13 cellular contexts compared by ENCODE assay signal in genomic region chr2:128092656-128093055, GRCh38. TPM values are rescaled to one million over a fixed set of nuclear protein-coding genes. Genes with fewer than 3 reads are reported as not detected.
DNase-seq lines count a peak whose midpoint lies in the region; ATAC-seq and TF ChIP-seq lines count a peak whose summit lies in the region.
"Had no signal": no experiment of that assay in that cellular context is flagged by ENCODE, and none has a peak within 500 bp of the region (broad histone marks: within the 10 kb centered on the region; RNA-seq: fewer than 3 reads in every experiment).

No MANE protein-coding gene starts in this region.

- H3K27ac Mint-ChIP-seq in activated CD8-positive, alpha-beta memory T cell treated with anti-CD3 and anti-CD28 coated beads, Interleukin-2, amount 10 ng/mL, durations not matched to agents 7 days and 5 days, result peak overlapping the region; percentile 42
- peak overlapping the region in 1 of 2 donors; percentile 25 for H3K27ac Mint-ChIP-seq in effector memory CD8-positive, alpha-beta T cell
- H3K27ac Mint-ChIP-seq in osteocyte (ENCODE audit: unreplicated experiment), result no peak overlapping the region

- H3K4me1 Mint-ChIP-seq in activated CD8-positive, alpha-beta memory T cell treated with anti-CD3 and anti-CD28 coated beads, Interleukin-2, amount 10 ng/mL, durations not matched to agents 7 days and 5 days, result peaks cover 49% of the 10 kb centered on the region
- H3K4me1 Mint-ChIP-seq in effector memory CD8-positive, alpha-beta T cell (ENCODE audit: low read depth in 2 of 2), result peaks cover 21 to 40% of the 10 kb centered on the region in 2 donors
- H3K4me1 Mint-ChIP-seq in osteocyte (ENCODE audit: unreplicated experiment), result peaks cover 28% of the 10 kb centered on the region

- H3K4me3 Mint-ChIP-seq in activated CD8-positive, alpha-beta memory T cell treated with anti-CD3 and anti-CD28 coated beads, Interleukin-2, amount 10 ng/mL, durations not matched to agents 7 days and 5 days, result peak overlapping the region; percentile 85
- H3K4me3 Mint-ChIP-seq in effector memory CD8-positive, alpha-beta T cell, result peak overlapping the region; percentile 95
- H3K4me3 Mint-ChIP-seq in osteocyte (ENCODE audit: unreplicated experiment), result peak overlapping the region; percentile 47

- H3K36me3 Mint-ChIP-seq in activated CD8-positive, alpha-beta memory T cell treated with anti-CD3 and anti-CD28 coated beads, Interleukin-2, amount 10 ng/mL, durations not matched to agents 7 days and 5 days, result peaks cover 11% of the 10 kb centered on the region
- H3K36me3 Mint-ChIP-seq in effector memory CD8-positive, alpha-beta T cell (ENCODE audit: insufficient read depth), result peaks cover 15% of the 10 kb centered on the region
- no peaks in the 10 kb centered on the region for H3K36me3 Mint-ChIP-seq in osteocyte (ENCODE audit: unreplicated experiment)

- H3K9me3 Mint-ChIP-seq in activated CD8-positive, alpha-beta memory T cell treated with anti-CD3 and anti-CD28 coated beads, Interleukin-2, amount 10 ng/mL, durations not matched to agents 7 days and 5 days (ENCODE audit: low read depth), result no peaks in the 10 kb centered on the region
- H3K9me3 Mint-ChIP-seq in effector memory CD8-positive, alpha-beta T cell, result no peaks in the 10 kb centered on the region
- H3K9me3 Mint-ChIP-seq in osteocyte (ENCODE audit: unreplicated experiment), result no peaks in the 10 kb centered on the region

- no peak for TF ChIP-seq CTCF in osteocyte (IDR thresholded peaks at IDR 0.05)

- CTCF ChIA-PET in activated CD8-positive, alpha-beta memory T cell treated with anti-CD3 and anti-CD28 coated beads, Interleukin-2, amount 10 ng/mL, durations not matched to agents 7 days and 5 days (lab: Charles Lee), result interaction anchor here (1.3 kb wide), 1 partner anchor 13 kb away, joined by 4 read pairs; no protein-coding TSS in a partner anchor

- DNase-seq in activated CD8-positive, alpha-beta memory T cell treated with anti-CD3 and anti-CD28 coated beads, Interleukin-2, amount 10 ng/mL, durations not matched to agents 7 days and 5 days, result no peak
- no peak for DNase-seq in activated CD8-positive, alpha-beta memory T cell treated with anti-CD3 and anti-CD28 coated beads for 24 hours
- DNase-seq in OCI-M1 (lab: John Stamatoyannopoulos, UW) (peak; percentile 81), osteocyte (ENCODE audit: extremely low spot score, unreplicated experiment) (no peak), NCI-H146 treated with DMSO at 0.1 percent for 48 hours (lab: John Stamatoyannopoulos, UW; ENCODE audit: unreplicated experiment) (no peak)
- DNase-seq in effector memory CD8-positive, alpha-beta T cell, result no peak
- DNase-seq: caudate nucleus, foreskin keratinocyte, left lung, NCI-H1930, sigmoid colon had no signal

- no peaks in the 10 kb centered on the region for H3K27me3 Mint-ChIP-seq in activated CD8-positive, alpha-beta memory T cell treated with anti-CD3 and anti-CD28 coated beads, Interleukin-2, amount 10 ng/mL, durations not matched to agents 7 days and 5 days
- H3K27me3 Mint-ChIP-seq in effector memory CD8-positive, alpha-beta T cell, result no peaks in the 10 kb centered on the region
- H3K27me3 Mint-ChIP-seq in osteocyte (ENCODE audit: unreplicated experiment), result no peaks in the 10 kb centered on the region

- ATAC-seq in activated CD8-positive, alpha-beta memory T cell treated with anti-CD3 and anti-CD28 coated beads, Interleukin-2, amount 10 ng/mL, durations not matched to agents 7 days and 5 days, result no peak
- ATAC-seq in effector memory CD8-positive, alpha-beta T cell (replicated peaks), result no peak
- ATAC-seq in HG03280 (IDR thresholded peaks at IDR 0.05; ENCODE audit: unreplicated experiment) (no peak), GM18520 (IDR thresholded peaks at IDR 0.05; ENCODE audit: unreplicated experiment) (no peak)
- ATAC-seq: foreskin keratinocyte, left lung had no signal

RNA-seq across cellular contexts. Expression of gene UGGT1, which starts 1.7 kb away (rescaled TPM):
- 10 to 100 TPM; 56.3 to 63.4 TPM for total RNA-seq in activated CD8-positive, alpha-beta memory T cell treated with anti-CD3 and anti-CD28 coated beads, Interleukin-2, amount 10 ng/mL, durations not matched to agents 7 days and 5 days
- 43.7 and 43.8 TPM in 2 replicates for total RNA-seq in osteocyte
